Comparison of ENCODE assay signal across 9 cellular contexts in genomic region chr2:235116885-235117492, GRCh38.
DNase-seq lines count a peak whose midpoint lies in the region; ATAC-seq and TF ChIP-seq lines count a peak whose summit lies in the region.
"Had no signal": no experiment of that assay in that cellular context is flagged by ENCODE, and none has a peak within 500 bp of the region (broad histone marks: within the 10 kb centered on the region; RNA-seq: fewer than 3 reads in every experiment).

No MANE protein-coding gene starts in this region.

- CTCF ChIA-PET in RWPE1 (lab: Yijun Ruan, JAX): interaction anchor here (0.6 to 2.1 kb wide), 19 partner anchors 9 to 1630 kb away, joined by 3 to 18 read pairs (median 3); no protein-coding TSS in a partner anchor

- H4K20me1 ChIP-seq in KMS-11 (ENCODE audit: insufficient read depth): no peaks in the 10 kb centered on the region

- DNase-seq in COR-L47 (lab: John Stamatoyannopoulos, UW) (peak; percentile 35), RWPE1 (ENCODE audit: low spot score) (peak; percentile 31), fibroblast of the conjunctiva (ENCODE audit: low read depth) (peak; percentile 12), activated gamma-delta T cell treated with Interleukin-2 at 50 U/mL for 16 hours (no peak)
- DNase-seq in effector CD8-positive, alpha-beta T cell (lab: John Stamatoyannopoulos, UW): no peak
- DNase-seq in activated naive CD4-positive, alpha-beta T cell treated with anti-CD3 and anti-CD28 coated beads, Interleukin-2, amount 50 U/mL, for 72 hours (ENCODE audit: low spot score in 2 of 2): no peak

- no peak for ATAC-seq in activated naive CD4-positive, alpha-beta T cell treated with anti-CD3 and anti-CD28 coated beads, Interleukin-2, amount 50 U/mL, for 72 hours

- POLR2A ChIA-PET in RWPE1 (lab: Yijun Ruan, JAX; ENCODE audit: low non-redundant PET): interaction anchor here (0.6 kb wide), 1 partner anchor 1105 kb away, joined by 5 read pairs; no protein-coding TSS in a partner anchor

- H3K9me3 Mint-ChIP-seq in activated naive CD4-positive, alpha-beta T cell treated with anti-CD3 and anti-CD28 coated beads, Interleukin-2, amount 50 U/mL, for 72 hours: peaks cover 6 to 10% of the 10 kb centered on the region in 2 donors

- H3K4me3 ChIP-seq in KMS-11 (IDR thresholded peaks at IDR 0.05; ENCODE audit: insufficient read depth, low read depth, low read length) (no peak overlapping the region), skeletal muscle satellite cell (ENCODE audit: low read length) (no peak overlapping the region)

- H3K36me3 ChIP-seq in KMS-11 (ENCODE audit: insufficient read depth) (no peaks in the 10 kb centered on the region), skeletal muscle satellite cell (ENCODE audit: insufficient read depth, low read length) (no peaks in the 10 kb centered on the region)

- H3K9ac ChIP-seq in KMS-11: no peak overlapping the region
- H3K9ac ChIP-seq in skeletal muscle satellite cell (ENCODE audit: low read depth, low read length): no peak overlapping the region

- H3K27ac Mint-ChIP-seq in activated naive CD4-positive, alpha-beta T cell treated with anti-CD3 and anti-CD28 coated beads, Interleukin-2, amount 50 U/mL, for 72 hours: no peak overlapping the region
- H3K27ac Mint-ChIP-seq: memory B cell had no signal

- H3K4me1 ChIP-seq in KMS-11 (ENCODE audit: low read depth, poor library complexity, severe bottlenecking) (no peaks in the 10 kb centered on the region), skeletal muscle satellite cell (ENCODE audit: control insufficient read depth, insufficient read depth, low read length) (no peaks in the 10 kb centered on the region)

- TF ChIP-seq CTCF in KMS-11 (conservative IDR thresholded peaks at IDR 0.05; ENCODE audit: low read depth, low read length) (peak; percentile 86), RWPE1 (conservative IDR thresholded peaks at IDR 0.05; ENCODE audit: low read depth) (peak; percentile 71)

- no peaks in the 10 kb centered on the region for H3K9me3 ChIP-seq in skeletal muscle satellite cell (replicated peaks; ENCODE audit: low read length)

- H2AFZ ChIP-seq in KMS-11 (ENCODE audit: low read depth): no peak overlapping the region

- no peak overlapping the region for H3K27ac ChIP-seq in KMS-11
- H3K27ac ChIP-seq in RWPE1: no peak overlapping the region

- H3K79me2 ChIP-seq in KMS-11 (ENCODE audit: insufficient read depth, low read depth): no peaks in the 10 kb centered on the region

- H3K36me3 Mint-ChIP-seq in activated naive CD4-positive, alpha-beta T cell treated with anti-CD3 and anti-CD28 coated beads, Interleukin-2, amount 50 U/mL, for 72 hours: peaks cover 0 to 5% of the 10 kb centered on the region in 2 donors

- H3K27me3 ChIP-seq in KMS-11 (ENCODE audit: insufficient read depth, low read depth) (no peaks in the 10 kb centered on the region), skeletal muscle satellite cell (ENCODE audit: control insufficient read depth, insufficient read depth, low read length) (no peaks in the 10 kb centered on the region)

- no peak overlapping the region for H3K4me2 ChIP-seq in KMS-11
- H3K4me2 ChIP-seq in skeletal muscle satellite cell (ENCODE audit: low read length): peak overlapping the region; percentile 34

Comparison
In these comparisons a context has a peak if more than half of its experiments do, and no peak if none do; other contexts are left out.
1. DNase-seq: peak in COR-L47 (single experiment), RWPE1 (single experiment) and fibroblast of the conjunctiva (single experiment); none in effector CD8-positive, alpha-beta T cell (single experiment), activated gamma-delta T cell treated with Interleukin-2 at 50 U/mL for 16 hours (single experiment) and activated naive CD4-positive, alpha-beta T cell treated with anti-CD3 and anti-CD28 coated beads, Interleukin-2, amount 50 U/mL, for 72 hours (0 of 2).